1 cellular context compared by ENCODE assay signal in the genomic region with DNA sequence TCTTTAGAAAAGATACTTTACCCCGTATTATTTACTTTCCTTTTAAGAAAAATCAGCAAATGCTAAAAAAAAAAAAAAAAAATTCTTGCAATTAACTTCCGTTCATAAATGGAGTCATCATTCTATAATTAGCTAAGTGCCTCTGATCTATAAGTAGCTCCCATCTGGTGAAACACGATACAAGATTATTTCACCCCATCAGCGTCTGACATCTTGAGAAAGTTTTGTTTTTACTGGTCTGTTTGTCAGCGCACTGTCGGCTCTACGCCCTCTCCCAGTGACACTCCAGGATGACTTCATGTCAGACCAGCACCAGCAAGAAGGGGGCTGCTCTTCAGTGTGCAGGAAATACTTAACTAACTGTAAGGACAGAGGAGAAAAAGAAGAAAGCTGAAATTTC.
TF ChIP-seq lines count a peak whose summit lies in the region.

No MANE protein-coding gene starts in this region.

TF ChIP-seq in HEK293, 187 proteins besides CTCF, POLR2A, EP300 and RAD21 (continued from another document and continues in another):
- TF ChIP-seq ATF2 (tag by site-specific recombination; IDR thresholded peaks at IDR 0.05; ENCODE audit: low read depth), result no peak
- TF ChIP-seq ZNF18 (tag by site-specific recombination; IDR thresholded peaks at IDR 0.05), result no peak
- TF ChIP-seq ZNF501 (tag by site-specific recombination; IDR thresholded peaks at IDR 0.05), result no peak
- no peak for TF ChIP-seq ZFP69B (tag by site-specific recombination; IDR thresholded peaks at IDR 0.05)
- TF ChIP-seq ZNF777 (tag by site-specific recombination; IDR thresholded peaks at IDR 0.05; ENCODE audit: borderline replicate concordance), result no peak
- no peak for TF ChIP-seq ZNF555 (tag by site-specific recombination; conservative IDR thresholded peaks at IDR 0.05)
- TF ChIP-seq ZNF223 (tag by site-specific recombination; IDR thresholded peaks at IDR 0.05), result no peak
- TF ChIP-seq ZNF341 (tag by site-specific recombination; IDR thresholded peaks at IDR 0.05; ENCODE audit: low read depth), result no peak
- no peak for TF ChIP-seq ZNF792 (tag by site-specific recombination; IDR thresholded peaks at IDR 0.05)
- TF ChIP-seq MYNN (tag by site-specific recombination; IDR thresholded peaks at IDR 0.05; ENCODE audit: borderline replicate concordance), result no peak
- TF ChIP-seq, protein P1, sequence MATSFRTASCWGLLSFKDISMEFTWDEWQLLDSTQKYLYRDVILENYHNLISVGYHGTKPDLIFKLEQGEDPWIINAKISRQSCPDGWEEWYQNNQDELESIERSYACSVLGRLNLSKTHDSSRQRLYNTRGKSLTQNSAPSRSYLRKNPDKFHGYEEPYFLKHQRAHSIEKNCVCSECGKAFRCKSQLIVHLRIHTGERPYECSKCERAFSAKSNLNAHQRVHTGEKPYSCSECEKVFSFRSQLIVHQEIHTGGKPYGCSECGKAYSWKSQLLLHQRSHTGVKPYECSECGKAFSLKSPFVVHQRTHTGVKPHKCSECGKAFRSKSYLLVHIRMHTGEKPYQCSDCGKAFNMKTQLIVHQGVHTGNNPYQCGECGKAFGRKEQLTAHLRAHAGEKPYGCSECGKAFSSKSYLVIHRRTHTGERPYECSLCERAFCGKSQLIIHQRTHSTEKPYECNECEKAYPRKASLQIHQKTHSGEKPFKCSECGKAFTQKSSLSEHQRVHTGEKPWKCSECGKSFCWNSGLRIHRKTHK (tag by site-specific recombination; IDR thresholded peaks at IDR 0.05), result no peak
- no peak for TF ChIP-seq ZNF175 (tag by site-specific recombination; IDR thresholded peaks at IDR 0.05)
- TF ChIP-seq ZNF785 (tag by site-specific recombination; IDR thresholded peaks at IDR 0.05), result no peak
- TF ChIP-seq ZNF211 (tag by site-specific recombination; IDR thresholded peaks at IDR 0.05; ENCODE audit: low read depth), result no peak
- TF ChIP-seq ZNF350 (tag by site-specific recombination; IDR thresholded peaks at IDR 0.05), result no peak
- no peak for TF ChIP-seq ZNF423 (tag by site-specific recombination; IDR thresholded peaks at IDR 0.05)
- TF ChIP-seq PBX3 (CRISPR knock-in tag; IDR thresholded peaks at IDR 0.05), result no peak
- 0 out of 2 replicates have a peak, but pooled peaks have one; percentile 50 for TF ChIP-seq KLF8 (tag by site-specific recombination; IDR thresholded peaks at IDR 0.05)
- TF ChIP-seq, protein P2, sequence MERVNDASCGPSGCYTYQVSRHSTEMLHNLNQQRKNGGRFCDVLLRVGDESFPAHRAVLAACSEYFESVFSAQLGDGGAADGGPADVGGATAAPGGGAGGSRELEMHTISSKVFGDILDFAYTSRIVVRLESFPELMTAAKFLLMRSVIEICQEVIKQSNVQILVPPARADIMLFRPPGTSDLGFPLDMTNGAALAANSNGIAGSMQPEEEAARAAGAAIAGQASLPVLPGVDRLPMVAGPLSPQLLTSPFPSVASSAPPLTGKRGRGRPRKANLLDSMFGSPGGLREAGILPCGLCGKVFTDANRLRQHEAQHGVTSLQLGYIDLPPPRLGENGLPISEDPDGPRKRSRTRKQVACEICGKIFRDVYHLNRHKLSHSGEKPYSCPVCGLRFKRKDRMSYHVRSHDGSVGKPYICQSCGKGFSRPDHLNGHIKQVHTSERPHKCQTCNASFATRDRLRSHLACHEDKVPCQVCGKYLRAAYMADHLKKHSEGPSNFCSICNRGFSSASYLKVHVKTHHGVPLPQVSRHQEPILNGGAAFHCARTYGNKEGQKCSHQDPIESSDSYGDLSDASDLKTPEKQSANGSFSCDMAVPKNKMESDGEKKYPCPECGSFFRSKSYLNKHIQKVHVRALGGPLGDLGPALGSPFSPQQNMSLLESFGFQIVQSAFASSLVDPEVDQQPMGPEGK (tag by site-specific recombination; IDR thresholded peaks at IDR 0.05), result 0 out of 2 replicates have a peak, but pooled peaks have one; percentile 27
- TF ChIP-seq, protein P3, sequence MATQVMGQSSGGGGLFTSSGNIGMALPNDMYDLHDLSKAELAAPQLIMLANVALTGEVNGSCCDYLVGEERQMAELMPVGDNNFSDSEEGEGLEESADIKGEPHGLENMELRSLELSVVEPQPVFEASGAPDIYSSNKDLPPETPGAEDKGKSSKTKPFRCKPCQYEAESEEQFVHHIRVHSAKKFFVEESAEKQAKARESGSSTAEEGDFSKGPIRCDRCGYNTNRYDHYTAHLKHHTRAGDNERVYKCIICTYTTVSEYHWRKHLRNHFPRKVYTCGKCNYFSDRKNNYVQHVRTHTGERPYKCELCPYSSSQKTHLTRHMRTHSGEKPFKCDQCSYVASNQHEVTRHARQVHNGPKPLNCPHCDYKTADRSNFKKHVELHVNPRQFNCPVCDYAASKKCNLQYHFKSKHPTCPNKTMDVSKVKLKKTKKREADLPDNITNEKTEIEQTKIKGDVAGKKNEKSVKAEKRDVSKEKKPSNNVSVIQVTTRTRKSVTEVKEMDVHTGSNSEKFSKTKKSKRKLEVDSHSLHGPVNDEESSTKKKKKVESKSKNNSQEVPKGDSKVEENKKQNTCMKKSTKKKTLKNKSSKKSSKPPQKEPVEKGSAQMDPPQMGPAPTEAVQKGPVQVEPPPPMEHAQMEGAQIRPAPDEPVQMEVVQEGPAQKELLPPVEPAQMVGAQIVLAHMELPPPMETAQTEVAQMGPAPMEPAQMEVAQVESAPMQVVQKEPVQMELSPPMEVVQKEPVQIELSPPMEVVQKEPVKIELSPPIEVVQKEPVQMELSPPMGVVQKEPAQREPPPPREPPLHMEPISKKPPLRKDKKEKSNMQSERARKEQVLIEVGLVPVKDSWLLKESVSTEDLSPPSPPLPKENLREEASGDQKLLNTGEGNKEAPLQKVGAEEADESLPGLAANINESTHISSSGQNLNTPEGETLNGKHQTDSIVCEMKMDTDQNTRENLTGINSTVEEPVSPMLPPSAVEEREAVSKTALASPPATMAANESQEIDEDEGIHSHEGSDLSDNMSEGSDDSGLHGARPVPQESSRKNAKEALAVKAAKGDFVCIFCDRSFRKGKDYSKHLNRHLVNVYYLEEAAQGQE (tag by site-specific recombination; IDR thresholded peaks at IDR 0.05), result no peak
- 0 out of 2 replicates have a peak, but pooled peaks have one; percentile 12 for TF ChIP-seq FEZF1 (tag by site-specific recombination; IDR thresholded peaks at IDR 0.05)
- TF ChIP-seq ZNF155 (tag by site-specific recombination; IDR thresholded peaks at IDR 0.05), result no peak
- TF ChIP-seq ZFP41 (tag by site-specific recombination; IDR thresholded peaks at IDR 0.05; ENCODE audit: borderline replicate concordance), result no peak
- TF ChIP-seq ZNF837 (tag by site-specific recombination; IDR thresholded peaks at IDR 0.05), result no peak
- no peak for TF ChIP-seq ZSCAN18 (tag by site-specific recombination; IDR thresholded peaks at IDR 0.05)
- TF ChIP-seq, protein P4, sequence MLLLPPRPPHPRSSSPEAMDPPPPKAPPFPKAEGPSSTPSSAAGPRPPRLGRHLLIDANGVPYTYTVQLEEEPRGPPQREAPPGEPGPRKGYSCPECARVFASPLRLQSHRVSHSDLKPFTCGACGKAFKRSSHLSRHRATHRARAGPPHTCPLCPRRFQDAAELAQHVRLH (tag by site-specific recombination; IDR thresholded peaks at IDR 0.05), result no peak
- TF ChIP-seq IKZF3 (tag by site-specific recombination; IDR thresholded peaks at IDR 0.05), result no peak
- TF ChIP-seq ZFHX2 (tag by site-specific recombination; conservative IDR thresholded peaks at IDR 0.05), result 0 out of 2 replicates have a peak, but pooled peaks have one; percentile 7
- peak; percentile 81 for TF ChIP-seq ZNF629 (tag by site-specific recombination; IDR thresholded peaks at IDR 0.05)
- TF ChIP-seq ZNF561 (tag by site-specific recombination; IDR thresholded peaks at IDR 0.05; ENCODE audit: borderline replicate concordance), result no peak
- no peak for TF ChIP-seq ZNF558 (tag by site-specific recombination; IDR thresholded peaks at IDR 0.05)
- no peak for TF ChIP-seq ZNF398 (tag by site-specific recombination; IDR thresholded peaks at IDR 0.05)
- TF ChIP-seq ZNF2 (tag by site-specific recombination; IDR thresholded peaks at IDR 0.05), result no peak
- peak; percentile 42; the same call in 1 of the 2 replicates for TF ChIP-seq TCF7L2 (IDR thresholded peaks at IDR 0.05; ENCODE audit: borderline replicate concordance, low read depth, low read length)
- no peak for TF ChIP-seq ELK4 (IDR thresholded peaks at IDR 0.05; ENCODE audit: borderline replicate concordance, low read depth, low read length)
- TF ChIP-seq KLF7 (tag by site-specific recombination; IDR thresholded peaks at IDR 0.05; ENCODE audit: borderline replicate concordance), result no peak
- no peak for TF ChIP-seq ZNF37A (tag by site-specific recombination; IDR thresholded peaks at IDR 0.05)
- no peak for TF ChIP-seq ZNF664 (tag by site-specific recombination; IDR thresholded peaks at IDR 0.05)
- peak; percentile 57 for TF ChIP-seq ZNF600 (tag by site-specific recombination; IDR thresholded peaks at IDR 0.05)
- TF ChIP-seq ZBTB17 (tag by site-specific recombination; IDR thresholded peaks at IDR 0.05), result no peak
- no peak for TF ChIP-seq ZNF132 (tag by site-specific recombination; IDR thresholded peaks at IDR 0.05; ENCODE audit: borderline replicate concordance)
- no peak for TF ChIP-seq KLF16 (tag by site-specific recombination; IDR thresholded peaks at IDR 0.05)
- peak; percentile 67 for TF ChIP-seq INSM2 (tag by site-specific recombination; IDR thresholded peaks at IDR 0.05)
